20 cellular contexts compared by ENCODE assay signal in genomic region chr2:38244306-38244705, GRCh38.
DNase-seq lines count a peak whose midpoint lies in the region; FAIRE-seq and TF ChIP-seq lines count a peak whose summit lies in the region.
"Had no signal": no experiment of that assay in that cellular context is flagged by ENCODE, and none has a peak within 500 bp of the region (broad histone marks: within the 10 kb centered on the region; RNA-seq: fewer than 3 reads in every experiment).

No MANE protein-coding gene starts in this region.

- no peak overlapping the region for H3K4ac ChIP-seq in H1 (replicated peaks; ENCODE audit: insufficient read length, low read depth, low read length)

- no peaks in the 10 kb centered on the region for H4K20me1 ChIP-seq in PC-9 (ENCODE audit: insufficient read depth)
- no peaks in the 10 kb centered on the region for H4K20me1 ChIP-seq in H1 (replicated peaks in 1 of 2; ENCODE audit: control insufficient read depth in 1 of 2, insufficient read depth in 2 of 2, low read length in 2 of 2)
- H4K20me1 ChIP-seq: BLaER1 treated with 17β-estradiol and CSF1 and Interleukin-3, amounts not matched to agents 10 nM and 100 nM had no signal

- H3K23ac ChIP-seq in H1 (ENCODE audit: insufficient read length), result no peak overlapping the region

- H2BK20ac ChIP-seq in H1 (ENCODE audit: low read length), result no peak overlapping the region

- no peak for TF ChIP-seq POLR2A in H1 (IDR thresholded peaks at IDR 0.05; ENCODE audit: control extremely low read depth in 1 of 2, low read depth in 2 of 2, low read length in 2 of 2)

- H2BK15ac ChIP-seq in H1 (ENCODE audit: low read length), result no peak overlapping the region

- H3K79me1 ChIP-seq in H1 (ENCODE audit: low read depth, low read length), result no peaks in the 10 kb centered on the region

- no peak overlapping the region for H3K18ac ChIP-seq in H1 (ENCODE audit: extremely low read depth, low read length)

- no peaks in the 10 kb centered on the region for H3K23me2 ChIP-seq in H1 (ENCODE audit: low read depth, low read length)

- no peak overlapping the region for H3K56ac ChIP-seq in H1 (replicated peaks; ENCODE audit: insufficient read length, low read depth, low read length)

- H3K4me1 ChIP-seq in PC-9 (replicated peaks; ENCODE audit: insufficient read depth), result peaks cover 19% of the 10 kb centered on the region
- H3K4me1 ChIP-seq in H1 (replicated peaks in 1 of 4; ENCODE audit: control insufficient read depth in 3 of 4, insufficient read depth in 4 of 4, low read length in 3 of 4), result no peaks in the 10 kb centered on the region
- H3K4me1 ChIP-seq: BLaER1 treated with 17β-estradiol and CSF1 and Interleukin-3, amounts not matched to agents 10 nM and 100 nM had no signal

- no peak for TF ChIP-seq EP300 in H1 (IDR thresholded peaks at IDR 0.05; ENCODE audit: borderline replicate concordance in 1 of 2, low read depth in 2 of 2, low read length in 2 of 2)

- TF ChIP-seq CTCF in PC-9 (conservative IDR thresholded peaks at IDR 0.05) (no peak), H1 (IDR thresholded peaks at IDR 0.05; ENCODE audit: control extremely low read depth in 1 of 3, insufficient read depth in 1 of 3, low read depth in 1 of 3, low read length in 3 of 3) (no peak)

- peak overlapping the region; percentile 54 for H3K4me2 ChIP-seq in PC-9
- H3K4me2 ChIP-seq in H1 (ENCODE audit: insufficient read depth in 1 of 2, low read depth in 2 of 2, low read length in 2 of 2), result no peak overlapping the region
- H3K4me2 ChIP-seq: BLaER1 treated with 17β-estradiol and CSF1 and Interleukin-3, amounts not matched to agents 10 nM and 100 nM had no signal

- no peak overlapping the region for H2AFZ ChIP-seq in PC-9
- H2AFZ ChIP-seq in H1 (ENCODE audit: low read length), result 0 out of 2 replicates have a peak overlapping the region, but pooled peaks have one; percentile 79

- CTCF ChIA-PET in PC-9 (lab: Charles Lee), result no interaction called here
- CTCF ChIA-PET in H1 (lab: Charles Lee; ENCODE audit: partially characterized antibody), result interaction anchor here (0.9 to 2.5 kb wide), 2 partner anchors 30 to 264 kb away, joined by 3 to 10 read pairs; no protein-coding TSS in a partner anchor

- no peak overlapping the region for H2BK120ac ChIP-seq in H1 (replicated peaks; ENCODE audit: low read depth, low read length)

- FAIRE-seq in H1 (lab: Jason Lieb, UNC), result no peak
- FAIRE-seq: GM12878, H54 had no signal

- H3K9ac ChIP-seq in H1 (replicated peaks in 1 of 4; ENCODE audit: extremely low read depth in 1 of 4, low read depth in 3 of 4, low read length in 3 of 4), result no peak overlapping the region
- H3K9ac ChIP-seq: BLaER1 treated with 17β-estradiol and CSF1 and Interleukin-3, amounts not matched to agents 10 nM and 100 nM had no signal

- H3K36me3 ChIP-seq in PC-9 (ENCODE audit: low read depth) (no peaks in the 10 kb centered on the region), H1 (ENCODE audit: control insufficient read depth in 2 of 4, insufficient read depth in 4 of 4, low read length in 3 of 4) (no peaks in the 10 kb centered on the region)
- H3K36me3 ChIP-seq: BLaER1 treated with 17β-estradiol and CSF1 and Interleukin-3, amounts not matched to agents 10 nM and 100 nM; MG63 had no signal

- BruUV-seq in PC-9 (replicated peaks; lab: Mats Ljungman, UMichigan), result TSS peak; percentile 77

- no peak overlapping the region for H4K8ac ChIP-seq in H1 (ENCODE audit: extremely low read depth, insufficient read depth, low read length)

- 91% methylated on average over 8 of the region's 8 CpGs; no CpG with 5 or more reads in 1 of the 2 experiments for WGBS in H1 (ENCODE audit: extremely low coverage in 1 of 2, insufficient coverage in 1 of 2, insufficient read length in 1 of 2, insufficient replicate concordance in 2 of 2, low coverage in 1 of 2, low lambda C conversion rate in 2 of 2, missing lambda C conversion rate in 1 of 2), 2 experiments

- H3K27me3 ChIP-seq in PC-9 (ENCODE audit: insufficient read depth, low read depth) (no peaks in the 10 kb centered on the region), H1 (replicated peaks in 1 of 4; ENCODE audit: control insufficient read depth in 3 of 4, extremely low read depth in 1 of 4, insufficient read depth in 3 of 4, low read length in 3 of 4) (no peaks in the 10 kb centered on the region)
- H3K27me3 ChIP-seq: BLaER1 treated with 17β-estradiol and CSF1 and Interleukin-3, amounts not matched to agents 10 nM and 100 nM; MG63 had no signal

- intact Hi-C loops in PC-9 (cut with micrococcal nuclease; ENCODE audit: unreplicated experiment), result no loop called here

- no peak overlapping the region for H2AK5ac ChIP-seq in H1 (ENCODE audit: low read depth, low read length)

- H3K14ac ChIP-seq in H1 (ENCODE audit: insufficient read length), result no peak overlapping the region

- H4K5ac ChIP-seq in H1 (ENCODE audit: insufficient read length, low read depth, low read length), result no peak overlapping the region

- H3K9me3 ChIP-seq in PC-9 (ENCODE audit: insufficient read depth, low read depth), result no peaks in the 10 kb centered on the region; the same call in 1 of the 2 replicates
- H3K9me3 ChIP-seq in H1 (ENCODE audit: insufficient read depth in 2 of 2, low read depth in 1 of 2, low read length in 1 of 2), result no peaks in the 10 kb centered on the region
- H3K9me3 ChIP-seq: BLaER1 treated with 17β-estradiol and CSF1 and Interleukin-3, amounts not matched to agents 10 nM and 100 nM; MG63 had no signal

- H2BK5ac ChIP-seq in H1 (ENCODE audit: low read depth, low read length), result no peak overlapping the region

- DNase-seq in NCI-H187 (lab: John Stamatoyannopoulos, UW), result peak; percentile 30 to 62
- no peak for DNase-seq in NCI-H187 treated with DMSO at 0.1 percent for 48 hours (lab: John Stamatoyannopoulos, UW)
- peak; percentile 42 for DNase-seq in DMS79 (lab: John Stamatoyannopoulos, UW)
- DNase-seq in PC-9, result no peak
- DNase-seq in H1 (ENCODE audit: low read depth in 1 of 2, low spot score in 2 of 2), result no peak
- DNase-seq in hepatic stellate cell (ENCODE audit: low spot score), result no peak
- no peak for DNase-seq in GM03348 (ENCODE audit: low spot score)
- no peak for DNase-seq in NCI-H345 (lab: John Stamatoyannopoulos, UW)
- DNase-seq: 8988T; CD8-positive, alpha-beta T cell; Kasumi-1; MG63; NCI-H1436; NCI-H748 treated with DMSO at 0.1 percent for 48 hours; SHP77; SW 1271; T-helper 17 cell had no signal

- H3K27ac ChIP-seq in PC-9, result peak overlapping the region; percentile 20
- H3K27ac ChIP-seq in H1 (ENCODE audit: low read depth, low read length), result no peak overlapping the region
- H3K27ac ChIP-seq: BLaER1 treated with 17β-estradiol and CSF1 and Interleukin-3, amounts not matched to agents 10 nM and 100 nM had no signal

- TF ChIP-seq RAD21 in H1 (IDR thresholded peaks at IDR 0.05 in 1 of 2, conservative IDR thresholded peaks at IDR 0.05 in 1 of 2; ENCODE audit: low read depth in 2 of 2, low read length in 2 of 2), result no peak

- H2BK12ac ChIP-seq in H1 (ENCODE audit: low read depth, low read length), result no peak overlapping the region

- H3F3A ChIP-seq in PC-9 (ENCODE audit: insufficient read depth, low read depth), result peaks cover 18% of the 10 kb centered on the region; the same call in 1 of the 2 replicates

- POLR2A ChIA-PET in PC-9 (lab: Charles Lee; ENCODE audit: unreplicated experiment), result no interaction called here
- POLR2A ChIA-PET in H1 (lab: Charles Lee; ENCODE audit: partially characterized antibody), result no interaction called here

- no peaks in the 10 kb centered on the region for H3K9me2 ChIP-seq in PC-9 (ENCODE audit: insufficient read depth)

- H3K79me2 ChIP-seq in PC-9 (ENCODE audit: low read depth) (no peaks in the 10 kb centered on the region), H1 (ENCODE audit: control insufficient read depth in 1 of 2, insufficient read depth in 2 of 2, low read length in 2 of 2) (no peaks in the 10 kb centered on the region)

- H3K4me3 ChIP-seq in PC-9 (no peak overlapping the region), H1 (ENCODE audit: extremely low read depth in 1 of 4, insufficient read depth in 2 of 4, low read depth in 3 of 4, low read length in 4 of 4) (no peak overlapping the region)
- H3K4me3 ChIP-seq: BLaER1 treated with 17β-estradiol and CSF1 and Interleukin-3, amounts not matched to agents 10 nM and 100 nM; GM12878; MG63 had no signal

- H4K91ac ChIP-seq in H1 (replicated peaks; ENCODE audit: insufficient read length, low read length), result no peak overlapping the region

TF ChIP-seq in H1, 55 proteins besides CTCF, POLR2A, EP300 and RAD21 (continues in another document):
- no peak for TF ChIP-seq BACH1 (IDR thresholded peaks at IDR 0.05; ENCODE audit: low read length)
- no peak for TF ChIP-seq HDAC2 (IDR thresholded peaks at IDR 0.05; ENCODE audit: borderline replicate concordance in 1 of 2, low read depth in 2 of 2, low read length in 2 of 2)
- no peak for TF ChIP-seq MAX (IDR thresholded peaks at IDR 0.05)
- no peak for TF ChIP-seq CBX5 (IDR thresholded peaks at IDR 0.05; ENCODE audit: low read depth, low read length)
- TF ChIP-seq TAF1 (IDR thresholded peaks at IDR 0.05; ENCODE audit: low read depth, low read length), result no peak
- no peak for TF ChIP-seq BRCA1 (IDR thresholded peaks at IDR 0.05; ENCODE audit: low read depth, low read length)
- TF ChIP-seq MAFK (IDR thresholded peaks at IDR 0.05; ENCODE audit: low read depth, low read length), result no peak
- no peak for TF ChIP-seq SIX5 (IDR thresholded peaks at IDR 0.05; ENCODE audit: low read depth, low read length)

Comparison
In these comparisons a context has a peak if more than half of its experiments do, and no peak if none do; other contexts are left out.
1. DNase-seq: peak in NCI-H187 (2 of 2) and DMS79 (single experiment); none in NCI-H187 treated with DMSO at 0.1 percent for 48 hours (single experiment), PC-9 (0 of 2), H1 (0 of 2), hepatic stellate cell (single experiment), GM03348 (single experiment) and NCI-H345 (single experiment).